1 cellular context compared by ENCODE assay signal in the genomic region with DNA sequence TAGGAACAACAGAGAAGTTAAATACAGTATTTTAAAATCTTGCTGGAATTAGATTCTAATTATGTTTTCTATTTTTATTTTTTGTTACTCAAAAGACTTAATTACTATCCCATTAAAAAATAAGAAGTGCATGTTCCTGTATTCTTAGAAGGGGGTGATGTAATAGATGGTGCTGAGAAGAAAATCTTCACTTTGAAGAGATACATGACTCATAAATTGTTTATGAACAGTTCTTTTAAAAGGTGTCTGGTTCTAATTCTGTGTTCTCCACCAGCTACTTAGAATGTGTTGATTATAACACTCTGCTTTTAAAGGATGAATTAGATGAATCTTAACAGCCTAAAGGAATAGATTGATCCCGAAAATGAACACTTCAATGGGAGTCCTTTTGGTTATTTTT.
TF ChIP-seq lines count a peak whose summit lies in the region.

No MANE protein-coding gene starts in this region.

TF ChIP-seq in HepG2, 621 proteins besides CTCF, POLR2A, EP300 and RAD21:
- TF ChIP-seq CCDC6 (CRISPR knock-in tag; IDR thresholded peaks at IDR 0.05) (no peak), GTF2F1 (IDR thresholded peaks at IDR 0.05; ENCODE audit: low read length) (no peak), ZNF691 (CRISPR knock-in tag; IDR thresholded peaks at IDR 0.05; ENCODE audit: borderline replicate concordance, low read depth) (no peak), ZNF850 (CRISPR knock-in tag; conservative IDR thresholded peaks at IDR 0.05) (no peak), ZIK1 (CRISPR knock-in tag; IDR thresholded peaks at IDR 0.05; ENCODE audit: borderline replicate concordance, low read depth) (no peak), ZNF101 (CRISPR knock-in tag; IDR thresholded peaks at IDR 0.05; ENCODE audit: borderline replicate concordance, low read depth) (no peak), ZNF558 (CRISPR knock-in tag; IDR thresholded peaks at IDR 0.05; ENCODE audit: borderline replicate concordance) (no peak)
